22 cellular contexts compared by ENCODE assay signal in the genomic region with DNA sequence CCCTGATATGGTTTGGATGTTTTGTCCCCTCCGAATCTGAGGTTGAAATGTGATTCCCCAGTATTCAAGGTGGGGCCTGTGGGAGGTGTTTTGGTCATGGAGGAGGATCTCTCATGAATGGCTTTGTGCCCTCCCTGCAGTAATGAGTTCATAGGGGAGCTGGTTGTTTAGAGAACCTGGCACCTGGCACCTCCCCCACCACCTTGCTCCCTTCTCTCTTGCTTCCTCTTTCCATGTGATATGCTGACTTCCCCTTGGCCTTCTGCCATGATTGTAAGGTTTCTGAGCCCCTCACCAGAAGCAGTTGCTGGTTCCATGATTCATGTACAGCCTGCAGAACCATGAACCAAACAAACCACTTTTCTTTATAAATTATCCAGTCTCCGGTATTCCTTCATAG. TPM values are rescaled to one million over a fixed set of nuclear protein-coding genes. Genes with fewer than 3 reads are reported as not detected.
A peak's percentile ranks its signal among the peaks of the same experiment; 100 is the strongest.
DNase-seq lines count a peak whose midpoint lies in the region; ATAC-seq and TF ChIP-seq lines count a peak whose summit lies in the region.
"Had no signal": no experiment of that assay in that cellular context is flagged by ENCODE, and none has a peak within 500 bp of the region (broad histone marks: within the 10 kb centered on the region; RNA-seq: fewer than 3 reads in every experiment).

No MANE protein-coding gene starts in this region.

- no peaks in the 10 kb centered on the region for H3K79me2 ChIP-seq in mesendoderm (ENCODE audit: control insufficient read depth, insufficient read depth, low read length)

- H3K9ac ChIP-seq in mesendoderm (ENCODE audit: low read length), result no peak overlapping the region

- WGBS in mesendoderm (ENCODE audit: extremely low coverage, insufficient coverage, low lambda C conversion rate), result no CpG with 5 or more reads among the region's 2 CpGs

- no peak for TF ChIP-seq CTCF in HL-60 (IDR thresholded peaks at IDR 0.05; ENCODE audit: insufficient read depth, low read length)

- H2BK120ac ChIP-seq in mesendoderm (ENCODE audit: low read depth, low read length), result no peak overlapping the region

- no peaks in the 10 kb centered on the region for H3K36me3 ChIP-seq in mesendoderm (ENCODE audit: control insufficient read depth, insufficient read depth, low read length)
- H3K36me3 ChIP-seq: heart right ventricle, WERI-Rb-1 had no signal

- H3K79me1 ChIP-seq in mesendoderm (ENCODE audit: low read length), result no peaks in the 10 kb centered on the region

- no peak overlapping the region for H2AK5ac ChIP-seq in mesendoderm (ENCODE audit: low read length)

- H3K18ac ChIP-seq in mesendoderm (ENCODE audit: low read length), result no peak overlapping the region

- ATAC-seq in GM21717 (IDR thresholded peaks at IDR 0.05; ENCODE audit: unreplicated experiment), result no peak
- ATAC-seq: CD8-positive, alpha-beta T cell; GM12878; heart right ventricle; mucosa of descending colon; psoas muscle had no signal

- no peaks in the 10 kb centered on the region for H3K4me1 ChIP-seq in mesendoderm (ENCODE audit: control insufficient read depth, low read depth, low read length)
- H3K4me1 ChIP-seq: heart right ventricle, psoas muscle had no signal

- H3K4me2 ChIP-seq in mesendoderm (ENCODE audit: low read length), result no peak overlapping the region

- no peak overlapping the region for H3K56ac ChIP-seq in mesendoderm (ENCODE audit: low read length)

- H3K27me3 ChIP-seq in HL-60 (ENCODE audit: insufficient read depth, poor library complexity, severe bottlenecking) (no peaks in the 10 kb centered on the region), mesendoderm (ENCODE audit: insufficient read depth, low read length, poor library complexity) (no peaks in the 10 kb centered on the region)
- H3K27me3 ChIP-seq: dorsolateral prefrontal cortex had no signal

- no peak overlapping the region for H2BK15ac ChIP-seq in mesendoderm (replicated peaks; ENCODE audit: low read depth)

- H3K27ac ChIP-seq in HL-60 (replicated peaks) (no peak overlapping the region), mesendoderm (ENCODE audit: low read depth, low read length) (no peak overlapping the region)
- H3K27ac ChIP-seq: dorsolateral prefrontal cortex, epithelial cell of prostate, heart right ventricle, psoas muscle, WERI-Rb-1 had no signal

- H3K4me3 ChIP-seq in HL-60 (replicated peaks; ENCODE audit: insufficient read depth, low read length), result no peak overlapping the region
- no peak overlapping the region for H3K4me3 ChIP-seq in mesendoderm (ENCODE audit: low read length)
- H3K4me3 ChIP-seq: dorsolateral prefrontal cortex, GM12878, heart right ventricle, mucosa of descending colon, psoas muscle had no signal

- H2BK5ac ChIP-seq in mesendoderm (ENCODE audit: low read length), result no peak overlapping the region

- H4K8ac ChIP-seq in mesendoderm (ENCODE audit: low read depth, low read length), result no peak overlapping the region

- H4K5ac ChIP-seq in mesendoderm (ENCODE audit: low read length), result no peak overlapping the region

- DNase-seq in HL-60 (ENCODE audit: low read depth in 1 of 2, low spot score in 1 of 2) (peak; percentile 43 to 92), NCI-H526 (lab: John Stamatoyannopoulos, UW) (peak; percentile 35 to 54), SW480 (ENCODE audit: low spot score) (peak; percentile 33), mesendoderm (peak; percentile 6), nucleus accumbens (lab: John Stamatoyannopoulos, UW) (no peak), NCI-H1048 (lab: John Stamatoyannopoulos, UW) (no peak)
- DNase-seq: activated CD4-positive, alpha-beta memory T cell treated with anti-CD3 and anti-CD28 coated beads for 36 hours; activated naive CD4-positive, alpha-beta T cell treated with anti-CD3 and anti-CD28 coated beads for 36 hours; activated T-cell treated with anti-CD3 and anti-CD28 coated beads, Interleukin-2, amount 50 U/mL, for 1 hour; anterior cingulate cortex; CD8-positive, alpha-beta T cell; dorsolateral prefrontal cortex; heart right ventricle; NCI-H187 treated with DMSO at 0.1 percent for 48 hours; NCI-H345; psoas muscle; stimulated activated naive CD4-positive, alpha-beta T cell; WERI-Rb-1 had no signal

- H3K23ac ChIP-seq in mesendoderm (ENCODE audit: low read length), result no peak overlapping the region

- no peak overlapping the region for H3K4ac ChIP-seq in mesendoderm (ENCODE audit: low read depth, low read length)

RNA-seq across cellular contexts. Expression of gene CD163L1, which starts 32.6 kb away (rescaled TPM):
- polyA plus RNA-seq in mesendoderm (2013, experiment 1 of 2), result 0.15 TPM
- polyA plus RNA-seq in mesendoderm (2013, experiment 2 of 2), result 0.14 TPM

Comparison
In these comparisons a context has a peak if more than half of its experiments do, and no peak if none do; other contexts are left out.
1. DNase-seq: peak in HL-60 (2 of 2), NCI-H526 (2 of 2), SW480 (single experiment) and mesendoderm (single experiment); none in nucleus accumbens (0 of 56) and NCI-H1048 (single experiment).